8 cellular contexts compared by ENCODE assay signal in the genomic region with DNA sequence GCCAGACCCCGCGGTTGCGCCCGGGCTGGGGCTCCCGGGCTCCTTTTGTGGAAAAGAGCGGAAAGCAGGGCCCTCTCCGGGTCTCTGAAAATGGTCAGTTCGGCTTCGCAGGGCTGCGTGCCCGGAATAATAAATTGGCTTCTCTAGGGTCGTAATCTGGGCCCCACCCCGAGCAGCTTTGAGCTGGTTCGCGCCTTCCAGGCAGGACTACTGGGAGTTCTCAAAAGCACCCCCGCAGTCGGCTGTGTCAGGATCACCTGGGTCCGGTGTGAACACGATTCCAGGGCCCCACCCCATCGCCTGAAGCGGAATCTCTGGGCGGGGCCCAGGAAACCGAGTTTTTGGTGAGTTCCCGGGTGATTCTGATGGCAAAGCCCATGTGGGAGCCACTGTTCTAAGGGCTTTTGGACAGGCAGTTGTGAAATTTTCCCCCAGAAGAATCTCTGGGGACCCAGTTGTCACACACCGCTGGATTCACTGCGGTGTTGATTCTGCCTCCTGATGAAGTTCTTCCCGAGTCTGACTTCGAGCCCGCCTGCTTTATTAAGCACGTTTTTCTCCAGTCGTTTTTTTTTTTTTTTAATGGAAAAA.
DNase-seq lines count a peak whose midpoint lies in the region; ATAC-seq and TF ChIP-seq lines count a peak whose summit lies in the region.

No MANE protein-coding gene starts in this region.

- no peak for TF ChIP-seq CTCF in HFF-Myc (IDR thresholded peaks at IDR 0.05; ENCODE audit: low read depth, low read length, missing control alignments)
- no peak for TF ChIP-seq CTCF in VCaP (conservative IDR thresholded peaks at IDR 0.05)
- TF ChIP-seq CTCF in fibroblast of villous mesenchyme (IDR thresholded peaks at IDR 0.05; ENCODE audit: insufficient read depth, low read depth, low read length), result no peak

- peak overlapping the region; percentile 63 for H3K27ac ChIP-seq in VCaP

- ATAC-seq in GM18907 (IDR thresholded peaks at IDR 0.05; ENCODE audit: unreplicated experiment), result no peak
- no peak for ATAC-seq in HG02970 (IDR thresholded peaks at IDR 0.05; ENCODE audit: low FRiP score, unreplicated experiment)

- H3K4me3 ChIP-seq in HFF-Myc (replicated peaks; ENCODE audit: low read depth, low read length), result peak overlapping the region; percentile 50
- peak overlapping the region; percentile 67 for H3K4me3 ChIP-seq in fibroblast of villous mesenchyme (ENCODE audit: low read depth, low read length)

- DNase-seq in AG20443 (ENCODE audit: low spot score) (peak; percentile 41), HFF-Myc (ENCODE audit: extremely low read depth, low read depth) (no peak), fibroblast of villous mesenchyme (ENCODE audit: low read depth) (no peak), nucleus accumbens (lab: John Stamatoyannopoulos, UW) (peak in 38 of 56 donors; percentile 11 to 61 (median 38)), GDM1 (lab: John Stamatoyannopoulos, UW) (no peak)

Comparison
In these comparisons a context has a peak if more than half of its experiments do, and no peak if none do; other contexts are left out.
1. DNase-seq: peak in AG20443 (single experiment) and nucleus accumbens (38 of 56); none in HFF-Myc (single experiment), fibroblast of villous mesenchyme (single experiment) and GDM1 (single experiment).